In genomic region chr2:24489942-24490673, GRCh38 we compare ENCODE assay signal across 1 cellular context.
TF ChIP-seq lines count a peak whose summit lies in the region.

No MANE protein-coding gene starts in this region.

TF ChIP-seq in HepG2, 621 proteins besides CTCF, POLR2A, EP300 and RAD21 (continued from another document):
- TF ChIP-seq AHDC1 (CRISPR knock-in tag; IDR thresholded peaks at IDR 0.05; ENCODE audit: borderline replicate concordance) (no peak), SRF (IDR thresholded peaks at IDR 0.05; ENCODE audit: low read depth, low read length) (no peak), ZNF33B (CRISPR knock-in tag; IDR thresholded peaks at IDR 0.05) (no peak), ZNF234 (CRISPR knock-in tag; conservative IDR thresholded peaks at IDR 0.05) (0 out of 2 replicates have a peak, but pooled peaks have one; percentile 34), MIER3 (CRISPR knock-in tag; IDR thresholded peaks at IDR 0.05; ENCODE audit: borderline replicate concordance) (0 out of 2 replicates have a peak, but pooled peaks have one; percentile 4), PLRG1 (conservative IDR thresholded peaks at IDR 0.05) (no peak), ZKSCAN5 (CRISPR knock-in tag; IDR thresholded peaks at IDR 0.05) (no peak), ZNF550 (CRISPR knock-in tag; IDR thresholded peaks at IDR 0.05; ENCODE audit: borderline replicate concordance) (no peak), ZNF329 (CRISPR knock-in tag; IDR thresholded peaks at IDR 0.05; ENCODE audit: low read depth) (no peak), NFATC3 (CRISPR knock-in tag; IDR thresholded peaks at IDR 0.05) (no peak), ZNF788 (CRISPR knock-in tag; IDR thresholded peaks at IDR 0.05; ENCODE audit: borderline replicate concordance) (0 out of 2 replicates have a peak, but pooled peaks have one; percentile 28), SSRP1 (CRISPR knock-in tag; IDR thresholded peaks at IDR 0.05) (no peak), GRHL1 (CRISPR knock-in tag; conservative IDR thresholded peaks at IDR 0.05) (no peak), MAFG (CRISPR knock-in tag; IDR thresholded peaks at IDR 0.05) (no peak), ZNF577 (CRISPR knock-in tag; IDR thresholded peaks at IDR 0.05; ENCODE audit: borderline replicate concordance, low read depth) (no peak), NCOA5 (CRISPR knock-in tag; IDR thresholded peaks at IDR 0.05) (no peak), ZNF337 (CRISPR knock-in tag; IDR thresholded peaks at IDR 0.05; ENCODE audit: borderline replicate concordance, low read depth) (no peak), KLF16 (CRISPR knock-in tag; IDR thresholded peaks at IDR 0.05) (no peak), STAT5B (CRISPR knock-in tag; IDR thresholded peaks at IDR 0.05) (no peak), PCBP2 (optimal IDR thresholded peaks at IDR 0.05; ENCODE audit: low read depth, low read length, poor library complexity, severe bottlenecking) (no peak), ZFP41 (CRISPR knock-in tag; IDR thresholded peaks at IDR 0.05; ENCODE audit: borderline replicate concordance) (no peak), ZNF784 (CRISPR knock-in tag; IDR thresholded peaks at IDR 0.05; ENCODE audit: borderline replicate concordance) (no peak), HDAC2 (CRISPR knock-in tag; IDR thresholded peaks at IDR 0.05) (peak; percentile 2; the same call in 1 of the 2 replicates), ARID2 (CRISPR knock-in tag; IDR thresholded peaks at IDR 0.05; ENCODE audit: borderline replicate concordance) (no peak), ZMAT3 (CRISPR knock-in tag; conservative IDR thresholded peaks at IDR 0.05) (no peak), IKZF4 (CRISPR knock-in tag; IDR thresholded peaks at IDR 0.05; ENCODE audit: borderline replicate concordance, low read depth, not compliant biosample characterization) (no peak), ZBTB38 (CRISPR knock-in tag; IDR thresholded peaks at IDR 0.05) (0 out of 2 replicates have a peak, but pooled peaks have one; percentile 33), ARNTL (CRISPR knock-in tag; IDR thresholded peaks at IDR 0.05) (no peak), GLI4 (CRISPR knock-in tag; IDR thresholded peaks at IDR 0.05; ENCODE audit: borderline replicate concordance) (no peak), RCOR2 (CRISPR knock-in tag; IDR thresholded peaks at IDR 0.05) (no peak), FOXA3 (CRISPR knock-in tag; IDR thresholded peaks at IDR 0.05) (no peak), ZNF44 (CRISPR knock-in tag; IDR thresholded peaks at IDR 0.05) (no peak), ZNF720 (CRISPR knock-in tag; IDR thresholded peaks at IDR 0.05) (no peak), CEBPG (CRISPR knock-in tag; IDR thresholded peaks at IDR 0.05) (0 out of 2 replicates have a peak, but pooled peaks have one; percentile 12), ZNF552 (CRISPR knock-in tag; IDR thresholded peaks at IDR 0.05; ENCODE audit: borderline replicate concordance) (no peak), NONO (IDR thresholded peaks at IDR 0.05) (no peak), NONO (CRISPR knock-in tag; conservative IDR thresholded peaks at IDR 0.05) (no peak)
- TF ChIP-seq, protein P1, sequence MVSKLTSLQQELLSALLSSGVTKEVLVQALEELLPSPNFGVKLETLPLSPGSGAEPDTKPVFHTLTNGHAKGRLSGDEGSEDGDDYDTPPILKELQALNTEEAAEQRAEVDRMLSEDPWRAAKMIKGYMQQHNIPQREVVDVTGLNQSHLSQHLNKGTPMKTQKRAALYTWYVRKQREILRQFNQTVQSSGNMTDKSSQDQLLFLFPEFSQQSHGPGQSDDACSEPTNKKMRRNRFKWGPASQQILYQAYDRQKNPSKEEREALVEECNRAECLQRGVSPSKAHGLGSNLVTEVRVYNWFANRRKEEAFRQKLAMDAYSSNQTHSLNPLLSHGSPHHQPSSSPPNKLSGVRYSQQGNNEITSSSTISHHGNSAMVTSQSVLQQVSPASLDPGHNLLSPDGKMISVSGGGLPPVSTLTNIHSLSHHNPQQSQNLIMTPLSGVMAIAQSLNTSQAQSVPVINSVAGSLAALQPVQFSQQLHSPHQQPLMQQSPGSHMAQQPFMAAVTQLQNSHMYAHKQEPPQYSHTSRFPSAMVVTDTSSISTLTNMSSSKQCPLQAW (CRISPR knock-in tag; IDR thresholded peaks at IDR 0.05), result 0 out of 2 replicates have a peak, but pooled peaks have one; percentile 45
- TF ChIP-seq, protein P2, sequence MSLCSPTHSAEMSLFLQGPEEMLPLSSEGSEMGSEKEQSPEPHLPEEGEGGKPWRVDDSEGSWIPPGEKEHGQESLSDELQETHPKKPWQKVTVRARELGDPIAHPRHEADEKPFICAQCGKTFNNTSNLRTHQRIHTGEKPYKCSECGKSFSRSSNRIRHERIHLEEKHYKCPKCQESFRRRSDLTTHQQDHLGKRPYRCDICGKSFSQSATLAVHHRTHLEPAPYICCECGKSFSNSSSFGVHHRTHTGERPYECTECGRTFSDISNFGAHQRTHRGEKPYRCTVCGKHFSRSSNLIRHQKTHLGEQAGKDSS (CRISPR knock-in tag; IDR thresholded peaks at IDR 0.05; ENCODE audit: borderline replicate concordance, low read depth), result no peak
- TF ChIP-seq, protein P3, sequence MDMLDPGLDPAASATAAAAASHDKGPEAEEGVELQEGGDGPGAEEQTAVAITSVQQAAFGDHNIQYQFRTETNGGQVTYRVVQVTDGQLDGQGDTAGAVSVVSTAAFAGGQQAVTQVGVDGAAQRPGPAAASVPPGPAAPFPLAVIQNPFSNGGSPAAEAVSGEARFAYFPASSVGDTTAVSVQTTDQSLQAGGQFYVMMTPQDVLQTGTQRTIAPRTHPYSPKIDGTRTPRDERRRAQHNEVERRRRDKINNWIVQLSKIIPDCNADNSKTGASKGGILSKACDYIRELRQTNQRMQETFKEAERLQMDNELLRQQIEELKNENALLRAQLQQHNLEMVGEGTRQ (IDR thresholded peaks at IDR 0.05; ENCODE audit: low read depth, low read length), result no peak
- TF ChIP-seq, protein P3 (CRISPR knock-in tag; IDR thresholded peaks at IDR 0.05; ENCODE audit: borderline replicate concordance), result 0 out of 2 replicates have a peak, but pooled peaks have one; percentile 5
- TF ChIP-seq, protein P4, sequence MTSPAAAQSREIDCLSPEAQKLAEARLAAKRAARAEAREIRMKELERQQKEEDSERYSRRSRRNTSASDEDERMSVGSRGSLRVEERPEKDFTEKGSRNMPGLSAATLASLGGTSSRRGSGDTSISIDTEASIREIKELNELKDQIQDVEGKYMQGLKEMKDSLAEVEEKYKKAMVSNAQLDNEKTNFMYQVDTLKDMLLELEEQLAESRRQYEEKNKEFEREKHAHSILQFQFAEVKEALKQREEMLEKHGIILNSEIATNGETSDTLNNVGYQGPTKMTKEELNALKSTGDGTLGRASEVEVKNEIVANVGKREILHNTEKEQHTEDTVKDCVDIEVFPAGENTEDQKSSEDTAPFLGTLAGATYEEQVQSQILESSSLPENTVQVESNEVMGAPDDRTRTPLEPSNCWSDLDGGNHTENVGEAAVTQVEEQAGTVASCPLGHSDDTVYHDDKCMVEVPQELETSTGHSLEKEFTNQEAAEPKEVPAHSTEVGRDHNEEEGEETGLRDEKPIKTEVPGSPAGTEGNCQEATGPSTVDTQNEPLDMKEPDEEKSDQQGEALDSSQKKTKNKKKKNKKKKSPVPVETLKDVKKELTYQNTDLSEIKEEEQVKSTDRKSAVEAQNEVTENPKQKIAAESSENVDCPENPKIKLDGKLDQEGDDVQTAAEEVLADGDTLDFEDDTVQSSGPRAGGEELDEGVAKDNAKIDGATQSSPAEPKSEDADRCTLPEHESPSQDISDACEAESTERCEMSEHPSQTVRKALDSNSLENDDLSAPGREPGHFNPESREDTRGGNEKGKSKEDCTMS (CRISPR knock-in tag; conservative IDR thresholded peaks at IDR 0.05), result no peak
TF ChIP-seq in HepG2: peak in this region for 17.
